Comparison of ENCODE assay signal across 9 cellular contexts in the genomic region with DNA sequence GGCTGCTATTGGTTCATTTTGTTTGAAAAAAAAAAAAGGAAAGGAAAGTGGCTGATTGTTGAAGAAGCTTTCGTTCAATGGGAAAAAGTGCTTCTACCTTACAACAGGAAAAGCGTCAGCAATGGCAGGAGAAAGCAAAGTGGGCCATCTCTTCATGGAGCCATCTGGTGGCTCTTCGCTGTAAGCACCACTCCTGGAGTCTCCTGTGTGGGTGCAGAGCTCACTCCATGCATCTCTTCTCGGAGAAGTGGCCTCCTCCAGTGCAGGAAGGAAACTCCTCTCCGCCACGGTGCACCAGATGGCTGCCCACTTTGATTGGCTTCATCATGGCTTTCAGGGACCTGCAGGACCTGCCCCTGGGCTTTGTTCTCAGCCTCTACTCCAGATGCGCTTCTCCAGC.
DNase-seq lines count a peak whose midpoint lies in the region; ATAC-seq, FAIRE-seq and TF ChIP-seq lines count a peak whose summit lies in the region.
"Had no signal": no experiment of that assay in that cellular context is flagged by ENCODE, and none has a peak within 500 bp of the region (broad histone marks: within the 10 kb centered on the region; RNA-seq: fewer than 3 reads in every experiment).

No MANE protein-coding gene starts in this region.

- no peaks in the 10 kb centered on the region for H3K36me3 Mint-ChIP-seq in activated CD4-positive, alpha-beta T cell treated with anti-CD3 and anti-CD28 coated beads, Interleukin-2, amount 10 ng/mL, durations not matched to agents 24 days and 14 days (ENCODE audit: low read depth)

- no peaks in the 10 kb centered on the region for H3K27me3 ChIP-seq in gastrocnemius medialis

- peak; percentile 65 for DNase-seq in activated CD4-positive, alpha-beta T cell treated with anti-CD3 and anti-CD28 coated beads, Interleukin-2, amount 10 ng/mL, durations not matched to agents 24 days and 14 days
- DNase-seq in activated CD4-positive, alpha-beta T cell treated with anti-CD3 and anti-CD28 coated beads for 1 hour, result no peak
- DNase-seq in HuH-7.5 (ENCODE audit: low spot score), result peak; percentile 46
- peak; percentile 75 for DNase-seq in SK-N-DZ (ENCODE audit: low spot score)
- peak; percentile 25 for DNase-seq in glomerular visceral epithelial cell (ENCODE audit: extremely low spot score)
- DNase-seq in gastrocnemius medialis, result peak in 1 of 2 donors; percentile 40
- no peak for DNase-seq in H54 (ENCODE audit: insufficient read length, low spot score)

- peaks cover 0 to 4% of the 10 kb centered on the region in 2 donors for H3K4me1 ChIP-seq in gastrocnemius medialis

- TF ChIP-seq POLR2A in gastrocnemius medialis (IDR thresholded peaks at IDR 0.05), result no peak
- TF ChIP-seq POLR2A in H54 (IDR thresholded peaks at IDR 0.05; ENCODE audit: low read depth, low read length), result no peak

- H3K27ac Mint-ChIP-seq in activated CD4-positive, alpha-beta T cell treated with anti-CD3 and anti-CD28 coated beads, Interleukin-2, amount 10 ng/mL, durations not matched to agents 24 days and 14 days, result no peak overlapping the region
- H3K27ac Mint-ChIP-seq: activated naive CD4-positive, alpha-beta T cell treated with anti-CD3 and anti-CD28 coated beads, Interleukin-2, amount 50 U/mL, for 24 hours had no signal

- no peak overlapping the region for H3K4me3 Mint-ChIP-seq in activated CD4-positive, alpha-beta T cell treated with anti-CD3 and anti-CD28 coated beads, Interleukin-2, amount 10 ng/mL, durations not matched to agents 24 days and 14 days
- H3K4me3 Mint-ChIP-seq: activated naive CD4-positive, alpha-beta T cell treated with anti-CD3 and anti-CD28 coated beads, Interleukin-2, amount 50 U/mL, for 24 hours had no signal

- H3K27ac ChIP-seq in gastrocnemius medialis, result no peak overlapping the region

- H3K4me1 Mint-ChIP-seq in activated CD4-positive, alpha-beta T cell treated with anti-CD3 and anti-CD28 coated beads, Interleukin-2, amount 10 ng/mL, durations not matched to agents 24 days and 14 days, result peaks cover 28% of the 10 kb centered on the region

- no peaks in the 10 kb centered on the region for H3K36me3 ChIP-seq in gastrocnemius medialis

- peaks cover 3% of the 10 kb centered on the region for H3K27me3 Mint-ChIP-seq in activated CD4-positive, alpha-beta T cell treated with anti-CD3 and anti-CD28 coated beads, Interleukin-2, amount 10 ng/mL, durations not matched to agents 24 days and 14 days
- H3K27me3 Mint-ChIP-seq: activated naive CD4-positive, alpha-beta T cell treated with anti-CD3 and anti-CD28 coated beads, Interleukin-2, amount 50 U/mL, for 24 hours had no signal

- H3K9me3 Mint-ChIP-seq in activated CD4-positive, alpha-beta T cell treated with anti-CD3 and anti-CD28 coated beads, Interleukin-2, amount 10 ng/mL, durations not matched to agents 24 days and 14 days, result peaks cover 4% of the 10 kb centered on the region
- H3K9me3 Mint-ChIP-seq: activated naive CD4-positive, alpha-beta T cell treated with anti-CD3 and anti-CD28 coated beads, Interleukin-2, amount 50 U/mL, for 24 hours had no signal

- in situ Hi-C loops in gastrocnemius medialis (cut with MboI; ENCODE audit: low sequenced_read_pairs in 4 of 4), result loop anchor here in 2 of 4 donors (10.0 to 25.0 kb wide), 2 partner anchors 252 to 260 kb away; partner anchors contain the start of genes KLLN (in 1 of the 2) and PTEN (in 1 of the 2)

- no peaks in the 10 kb centered on the region for H3K9me3 ChIP-seq in gastrocnemius medialis

- intact Hi-C loops in activated CD4-positive, alpha-beta T cell treated with anti-CD3 and anti-CD28 coated beads, Interleukin-2, amount 10 ng/mL, durations not matched to agents 24 days and 14 days (cut with micrococcal nuclease), result loop anchor here (10.0 kb wide), 1 partner anchor 440 kb away; no protein-coding TSS in a partner anchor
- intact Hi-C loops in gastrocnemius medialis (cut with DNase I; ENCODE audit: low total_unique reads), result loop anchor here (2.0 kb wide), 1 partner anchor 254 kb away; no protein-coding TSS in a partner anchor

- FAIRE-seq in H54 (lab: Jason Lieb, UNC), result no peak

- H3K4me3 ChIP-seq in gastrocnemius medialis, result no peak overlapping the region

- TF ChIP-seq CTCF in gastrocnemius medialis (IDR thresholded peaks at IDR 0.05 in 4 of 5, conservative IDR thresholded peaks at IDR 0.05 in 1 of 5), result peak; percentile 21 to 62 (median 47)

- peak in 1 of 2 donors; percentile 45 for ATAC-seq in gastrocnemius medialis
- no peak for ATAC-seq in GM21526 (IDR thresholded peaks at IDR 0.05; ENCODE audit: low FRiP score, unreplicated experiment)

Comparison
In these comparisons a context has a peak if more than half of its experiments do, and no peak if none do; other contexts are left out.
1. DNase-seq: peak in activated CD4-positive, alpha-beta T cell treated with anti-CD3 and anti-CD28 coated beads, Interleukin-2, amount 10 ng/mL, durations not matched to agents 24 days and 14 days (single experiment), HuH-7.5 (single experiment), SK-N-DZ (single experiment) and glomerular visceral epithelial cell (single experiment); none in activated CD4-positive, alpha-beta T cell treated with anti-CD3 and anti-CD28 coated beads for 1 hour (single experiment) and H54 (single experiment).